4 cellular contexts compared by ENCODE assay signal in genomic region chr11:129213261-129213660, GRCh38. TPM values are rescaled to one million over a fixed set of nuclear protein-coding genes. Genes with fewer than 3 reads are reported as not detected.
"Had no signal": no experiment of that assay in that cellular context is flagged by ENCODE, and none has a peak within 500 bp of the region (broad histone marks: within the 10 kb centered on the region; RNA-seq: fewer than 3 reads in every experiment).

No MANE protein-coding gene starts in this region.

- H3K27ac ChIP-seq: HL-60 had no signal

- DNase-seq: KBM-7, KG1 had no signal

- H3K4me3 ChIP-seq: K562 had no signal

RNA-seq across cellular contexts. Expression of gene ARHGAP32, which starts 21.1 kb away (rescaled TPM):
- polyA plus RNA-seq: K562 had no signal
